25 cellular contexts compared by ENCODE assay signal in the genomic region with DNA sequence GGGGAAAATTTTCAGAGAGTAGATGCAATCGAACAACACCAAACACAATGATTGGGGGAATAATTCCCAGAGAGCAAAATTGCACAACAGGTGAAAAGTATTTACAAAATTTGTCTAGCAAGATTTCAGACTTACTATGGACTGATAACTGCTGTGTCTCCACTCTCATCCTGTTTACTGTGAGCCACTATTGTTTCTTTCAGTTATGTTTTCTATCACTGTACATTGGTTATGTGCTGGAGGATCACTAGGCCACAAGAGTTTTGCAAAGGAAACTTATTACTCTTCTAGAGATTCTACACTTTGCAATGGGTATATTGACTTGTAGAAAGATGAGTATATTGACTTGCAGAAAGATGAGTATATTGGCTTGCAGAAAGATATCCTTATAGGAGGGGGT.
"Had no signal": no experiment of that assay in that cellular context is flagged by ENCODE, and none has a peak within 500 bp of the region (broad histone marks: within the 10 kb centered on the region; RNA-seq: fewer than 3 reads in every experiment).

No MANE protein-coding gene starts in this region.

- H3K4me1 ChIP-seq: colonic mucosa, esophagus squamous epithelium, foreskin keratinocyte, gastrocnemius medialis, heart left ventricle, heart right ventricle had no signal

- H3K27ac Mint-ChIP-seq: dendritic cell treated with granulocyte-macrophage colony-stimulating factor and Interleukin-4, amounts not matched to agents 40 ng/mL and 50 ng/mL, for 4 days; effector memory CD8-positive, alpha-beta T cell; endodermal cell had no signal

- H3K27me3 ChIP-seq: colonic mucosa, dorsolateral prefrontal cortex, esophagus muscularis mucosa, esophagus squamous epithelium, foreskin keratinocyte, gastrocnemius medialis, gastroesophageal sphincter, heart left ventricle, heart right ventricle had no signal

- H3K9me3 Mint-ChIP-seq: dendritic cell treated with granulocyte-macrophage colony-stimulating factor and Interleukin-4, amounts not matched to agents 40 ng/mL and 50 ng/mL, for 4 days had no signal

- H3K27me3 Mint-ChIP-seq: dendritic cell treated with granulocyte-macrophage colony-stimulating factor and Interleukin-4, amounts not matched to agents 40 ng/mL and 50 ng/mL, for 4 days; effector memory CD8-positive, alpha-beta T cell had no signal

- H3K4me3 Mint-ChIP-seq: dendritic cell treated with granulocyte-macrophage colony-stimulating factor and Interleukin-4, amounts not matched to agents 40 ng/mL and 50 ng/mL, for 4 days; effector memory CD8-positive, alpha-beta T cell; endodermal cell had no signal

- H3K9me3 ChIP-seq: colonic mucosa, esophagus muscularis mucosa, esophagus squamous epithelium, gastrocnemius medialis, gastroesophageal sphincter, heart left ventricle, heart right ventricle had no signal

- H3K36me3 ChIP-seq: colonic mucosa, esophagus muscularis mucosa, esophagus squamous epithelium, gastrocnemius medialis, gastroesophageal sphincter, heart left ventricle, heart right ventricle had no signal

- H3K4me3 ChIP-seq: colonic mucosa, coronary artery, dorsolateral prefrontal cortex, esophagus muscularis mucosa, esophagus squamous epithelium, gastrocnemius medialis, gastroesophageal sphincter, heart left ventricle, heart right ventricle had no signal

- DNase-seq: colonic mucosa; cortex of kidney; dermis blood vessel endothelial cell; dorsolateral prefrontal cortex; effector CD4-positive, alpha-beta T cell; effector CD8-positive, alpha-beta T cell; effector memory CD4-positive, alpha-beta T cell; effector memory CD8-positive, alpha-beta T cell; endodermal cell; erythroblast; esophagus squamous epithelium; foreskin fibroblast; foreskin keratinocyte; foreskin melanocyte; gastrocnemius medialis; glutamatergic neuron; head of caudate nucleus; heart left ventricle; heart right ventricle had no signal

- H3K27ac ChIP-seq: colonic mucosa, coronary artery, dorsolateral prefrontal cortex, epithelial cell of prostate, esophagus muscularis mucosa, esophagus squamous epithelium, foreskin keratinocyte, gastrocnemius medialis, gastroesophageal sphincter, heart left ventricle, heart right ventricle had no signal

- ATAC-seq: effector memory CD8-positive, alpha-beta T cell; esophagus mucosa; foreskin keratinocyte; gastrocnemius medialis; gastroesophageal sphincter; heart left ventricle; heart right ventricle had no signal
